ENCODE assay signal across 12 cellular contexts in the genomic region with DNA sequence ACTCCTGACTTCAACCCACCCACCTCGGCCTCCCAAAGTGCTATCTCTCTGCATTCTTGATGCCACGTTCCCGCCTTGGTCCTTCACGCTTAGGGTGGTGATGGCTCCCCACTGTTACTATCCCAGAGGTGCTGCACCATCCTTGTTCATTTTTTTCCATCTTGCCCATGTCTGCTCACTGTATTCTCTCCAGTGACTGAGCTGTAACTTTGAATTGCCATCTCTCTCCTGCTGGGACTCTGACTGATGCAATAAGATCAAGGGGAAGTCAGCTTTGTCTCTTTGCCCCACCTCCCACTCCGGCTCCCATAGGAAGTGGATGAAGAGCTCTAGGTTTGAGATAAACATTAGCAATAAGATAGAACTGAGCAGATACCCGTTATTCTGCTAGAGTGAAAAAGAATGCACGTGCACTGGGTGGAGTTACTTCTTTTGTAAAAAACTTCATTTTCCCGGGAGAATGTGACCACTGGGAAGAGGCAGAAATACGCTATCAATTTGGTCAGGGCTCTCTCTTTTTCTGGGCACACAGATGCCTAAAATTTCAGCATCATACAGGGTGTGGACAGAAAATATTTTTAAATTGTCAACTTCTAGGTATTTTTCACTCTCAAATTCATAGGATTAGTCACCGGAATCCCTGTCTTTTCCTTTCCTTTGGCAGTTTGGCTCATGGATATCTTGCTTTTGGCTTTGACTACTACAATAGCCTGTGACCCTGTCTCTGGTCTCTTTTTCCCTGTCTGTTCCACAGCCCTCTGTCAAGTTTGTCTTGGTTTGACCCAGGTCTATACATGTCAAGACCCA.
A peak's percentile ranks its signal among the peaks of the same experiment; 100 is the strongest.
DNase-seq lines count a peak whose midpoint lies in the region; ATAC-seq and TF ChIP-seq lines count a peak whose summit lies in the region.
"Had no signal": no experiment of that assay in that cellular context is flagged by ENCODE, and none has a peak within 500 bp of the region (broad histone marks: within the 10 kb centered on the region; RNA-seq: fewer than 3 reads in every experiment).

No MANE protein-coding gene starts in this region.

- no peak for DNase-seq in CD14-positive monocyte (ENCODE audit: low spot score)
- peak; percentile 71 for DNase-seq in KBM-7
- DNase-seq in naive thymus-derived CD8-positive, alpha-beta T cell: no peak
- DNase-seq in GF-D8 (lab: John Stamatoyannopoulos, UW): no peak
- DNase-seq in occipital lobe (lab: John Stamatoyannopoulos, UW): no peak
- DNase-seq in NCI-H345 (lab: John Stamatoyannopoulos, UW): no peak
- DNase-seq: activated T-cell treated with anti-CD3 and anti-CD28 coated beads, Interleukin-2, amount 50 U/mL, for 48 hours; DMS53; endodermal cell; kidney had no signal

- ATAC-seq in naive thymus-derived CD8-positive, alpha-beta T cell: no peak
- ATAC-seq in GM19452 (IDR thresholded peaks at IDR 0.05; ENCODE audit: unreplicated experiment): no peak

- no peak for TF ChIP-seq CTCF in CD14-positive monocyte (IDR thresholded peaks at IDR 0.05)

- peaks cover 83% of the 10 kb centered on the region for H3K4me1 Mint-ChIP-seq in CD14-positive monocyte
- peaks cover 44% of the 10 kb centered on the region for H3K4me1 Mint-ChIP-seq in activated naive CD8-positive, alpha-beta T cell (ENCODE audit: low read depth)
- H3K4me1 Mint-ChIP-seq in naive thymus-derived CD8-positive, alpha-beta T cell: peaks cover 23 to 73% (median 57%) of the 10 kb centered on the region in 4 donors

- intact Hi-C loops in CD14-positive monocyte (cut with micrococcal nuclease): no loop called here

- in situ Hi-C loops in KBM-7 (cut with MboI; ENCODE audit: low pct_unique_long_range_greater_than_20kb, low sequenced_read_pairs): no loop called here

- peaks cover 0 to 11% (median 3%) of the 10 kb centered on the region in 3 donors for H3K27me3 Mint-ChIP-seq in CD14-positive monocyte (ENCODE audit: low read depth in 3 of 3)
- no peaks in the 10 kb centered on the region for H3K27me3 Mint-ChIP-seq in activated naive CD8-positive, alpha-beta T cell
- no peaks in the 10 kb centered on the region for H3K27me3 Mint-ChIP-seq in naive thymus-derived CD8-positive, alpha-beta T cell

- peaks cover 0 to 4% (median 2%) of the 10 kb centered on the region in 7 donors for H3K9me3 Mint-ChIP-seq in CD14-positive monocyte
- no peaks in the 10 kb centered on the region for H3K9me3 Mint-ChIP-seq in activated naive CD8-positive, alpha-beta T cell (ENCODE audit: low read depth)
- H3K9me3 Mint-ChIP-seq in naive thymus-derived CD8-positive, alpha-beta T cell: peaks cover 0 to 10% (median 2%) of the 10 kb centered on the region in 9 donors

- peak overlapping the region; percentile 81 to 95 (median 92) for H3K27ac Mint-ChIP-seq in CD14-positive monocyte
- H3K27ac Mint-ChIP-seq in activated naive CD8-positive, alpha-beta T cell: peak overlapping the region; percentile 18
- peak overlapping the region; percentile 67 to 98 (median 94) for H3K27ac Mint-ChIP-seq in naive thymus-derived CD8-positive, alpha-beta T cell
- H3K27ac Mint-ChIP-seq: endodermal cell had no signal

- POLR2A ChIA-PET in naive thymus-derived CD8-positive, alpha-beta T cell (lab: Charles Lee): interaction anchor here (0.5 to 1.9 kb wide), 7 partner anchors 10 to 592 kb away, joined by 3 to 9 read pairs (median 3); partner anchors contain the start of gene ST3GAL5

- peaks cover 2 to 10% of the 10 kb centered on the region in 2 donors for H3K36me3 Mint-ChIP-seq in CD14-positive monocyte
- H3K36me3 Mint-ChIP-seq in activated naive CD8-positive, alpha-beta T cell: peaks cover 3% of the 10 kb centered on the region
- peaks cover 0 to 7% (median 3%) of the 10 kb centered on the region in 3 donors for H3K36me3 Mint-ChIP-seq in naive thymus-derived CD8-positive, alpha-beta T cell

- H3K4me3 Mint-ChIP-seq in CD14-positive monocyte: peak overlapping the region in 1 of 2 donors; percentile 84
- H3K4me3 Mint-ChIP-seq in activated naive CD8-positive, alpha-beta T cell: peak overlapping the region; percentile 65
- peak overlapping the region in 9 of 10 donors; percentile 31 to 80 (median 58) for H3K4me3 Mint-ChIP-seq in naive thymus-derived CD8-positive, alpha-beta T cell
- H3K4me3 Mint-ChIP-seq: endodermal cell had no signal

Comparison
In these comparisons a context has a peak if more than half of its experiments do, and no peak if none do; other contexts are left out.
1. H3K27ac Mint-ChIP-seq: peak in every context shown above with its lines; median percentile 94 in naive thymus-derived CD8-positive, alpha-beta T cell; 92 in CD14-positive monocyte; 18 in activated naive CD8-positive, alpha-beta T cell.